In genomic region chr21:45439171-45439872, GRCh38 we compare ENCODE assay signal across 1 cellular context.
TF ChIP-seq lines count a peak whose summit lies in the region.

No MANE protein-coding gene starts in this region.

TF ChIP-seq in K562, 482 proteins besides CTCF, POLR2A, EP300 and RAD21 (continued from another document and continues in another):
- TF ChIP-seq HMGXB4 (CRISPR knock-in tag; IDR thresholded peaks at IDR 0.05) (0 out of 2 replicates have a peak, but pooled peaks have one; percentile 48), RBBP5 (IDR thresholded peaks at IDR 0.05; ENCODE audit: borderline replicate concordance, insufficient read depth, low read length, poor library complexity, severe bottlenecking) (peak; percentile 75), NR1H2 (CRISPR knock-in tag; IDR thresholded peaks at IDR 0.05) (peak; percentile 95; the same call in 1 of the 2 replicates), CTBP1 (IDR thresholded peaks at IDR 0.05; ENCODE audit: borderline replicate concordance) (peak; percentile 79; the same call in 1 of the 2 replicates), ZNF609 (CRISPR knock-in tag; IDR thresholded peaks at IDR 0.05; ENCODE audit: borderline replicate concordance) (0 out of 2 replicates have a peak, but pooled peaks have one; percentile 69), BCOR (IDR thresholded peaks at IDR 0.05) (peak; percentile 75), ZNF239 (CRISPR knock-in tag; IDR thresholded peaks at IDR 0.05) (no peak), ERF (CRISPR knock-in tag; IDR thresholded peaks at IDR 0.05) (no peak), CREB3L1 (IDR thresholded peaks at IDR 0.05; ENCODE audit: borderline replicate concordance, low read depth) (peak; percentile 66; the same call in 1 of the 2 replicates), FOXK1 (CRISPR knock-in tag; IDR thresholded peaks at IDR 0.05; ENCODE audit: borderline replicate concordance) (peak; percentile 19; the same call in 1 of the 2 replicates), ARID3B (CRISPR knock-in tag; IDR thresholded peaks at IDR 0.05; ENCODE audit: borderline replicate concordance) (0 out of 2 replicates have a peak, but pooled peaks have one; percentile 7), SRF (CRISPR knock-in tag; IDR thresholded peaks at IDR 0.05) (peak in 1 of 2 experiments; percentile 66; a peak in 2 of 4 replicates), CEBPG (CRISPR knock-in tag; IDR thresholded peaks at IDR 0.05) (no peak), CEBPG (tag; conservative IDR thresholded peaks at IDR 0.05 in 1 of 2, IDR thresholded peaks at IDR 0.05 in 1 of 2) (no peak), FOXJ3 (CRISPR knock-in tag; IDR thresholded peaks at IDR 0.05) (no peak), PRDM10 (IDR thresholded peaks at IDR 0.05; ENCODE audit: partially characterized antibody) (peak; percentile 58), ZNF75A (CRISPR knock-in tag; IDR thresholded peaks at IDR 0.05) (no peak), STAT6 (CRISPR knock-in tag; IDR thresholded peaks at IDR 0.05) (peak; percentile 85; the same call in 1 of the 2 replicates), ZBTB5 (IDR thresholded peaks at IDR 0.05) (no peak), VEZF1 (CRISPR knock-in tag; IDR thresholded peaks at IDR 0.05) (peak; percentile 54; the same call in 1 of the 2 replicates), MECOM (CRISPR knock-in tag; IDR thresholded peaks at IDR 0.05) (no peak), CHCHD3 (CRISPR knock-in tag; IDR thresholded peaks at IDR 0.05) (no peak), ETV5 (CRISPR knock-in tag; IDR thresholded peaks at IDR 0.05; ENCODE audit: low read depth) (peak; percentile 81; the same call in 1 of the 2 replicates), ESRRA (IDR thresholded peaks at IDR 0.05; ENCODE audit: borderline replicate concordance, low read depth) (peak; percentile 87), TFAP4 (CRISPR knock-in tag; IDR thresholded peaks at IDR 0.05; ENCODE audit: borderline replicate concordance) (peak; percentile 68; the same call in 1 of the 2 replicates), DEAF1 (CRISPR knock-in tag; IDR thresholded peaks at IDR 0.05) (peak; percentile 98), RBFOX2 (IDR thresholded peaks at IDR 0.05; ENCODE audit: low read depth, low read length) (peak; percentile 59)
